8 cellular contexts compared by ENCODE assay signal in the genomic region with DNA sequence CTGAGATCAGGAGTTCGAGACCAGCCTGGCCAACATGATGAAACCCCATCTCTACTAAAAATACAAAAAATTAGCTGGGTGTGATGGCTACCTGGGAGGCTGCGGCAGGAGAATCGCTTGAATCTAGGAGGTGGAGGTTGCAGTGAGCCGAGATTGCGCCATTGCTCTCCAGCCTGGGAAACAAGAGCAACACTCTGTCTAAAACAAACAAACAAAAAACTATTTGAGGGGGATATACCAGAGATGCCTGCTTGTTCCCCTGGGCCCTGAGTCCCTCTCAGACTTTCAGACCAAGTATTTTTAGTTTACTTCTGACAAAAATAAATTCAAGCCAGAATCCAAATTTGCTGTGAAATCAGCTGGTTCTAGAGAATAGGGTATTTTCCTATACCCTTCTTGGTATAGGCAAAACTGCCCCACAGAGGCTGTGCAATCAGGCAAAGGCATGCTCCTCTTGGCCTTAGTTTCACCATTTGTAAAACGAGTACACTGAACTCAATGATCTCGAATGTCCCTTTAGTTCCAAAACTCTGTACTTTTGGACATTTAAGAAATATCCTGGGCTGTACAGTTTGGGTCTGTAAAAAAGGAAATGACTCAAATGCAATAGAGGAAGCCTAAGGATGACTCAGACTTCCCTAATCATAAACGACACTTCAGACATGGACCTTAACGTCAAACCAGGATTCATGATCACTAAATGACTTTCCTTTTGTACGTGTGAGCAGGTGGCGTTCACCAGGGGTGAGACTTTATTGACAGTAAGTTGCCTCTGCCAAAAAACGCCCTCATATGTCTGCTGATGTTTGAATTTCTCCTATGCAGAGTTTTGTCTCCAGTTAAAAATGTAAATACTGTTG. TPM values are rescaled to one million over a fixed set of nuclear protein-coding genes. Genes with fewer than 3 reads are reported as not detected.
DNase-seq lines count a peak whose midpoint lies in the region; ATAC-seq and TF ChIP-seq lines count a peak whose summit lies in the region.

No MANE protein-coding gene starts in this region.

- H3K9me3 Mint-ChIP-seq in CD4-positive, alpha-beta T cell, result no peaks in the 10 kb centered on the region

- DNase-seq in CD4-positive, alpha-beta T cell, result peak in 6 of 10 experiments; percentile 16 to 36 (median 21)
- DNase-seq in NCI-H2196 treated with DMSO at 0.1 percent for 48 hours (lab: John Stamatoyannopoulos, UW; ENCODE audit: unreplicated experiment) (peak; percentile 81), osteoblast (ENCODE audit: insufficient read length, low spot score, missing footprints) (peak; percentile 92), HEK293T (ENCODE audit: extremely low spot score) (no peak)
- DNase-seq in activated CD4-positive, alpha-beta T cell treated with anti-CD3 and anti-CD28 coated beads, Interleukin-2, amount 50 U/mL, for 1 hour, result peak; percentile 39

- CTCF ChIA-PET in CD4-positive, alpha-beta T cell (lab: Charles Lee), result interaction anchor here (1.1 to 3.6 kb wide), 5 partner anchors 8 to 52 kb away, joined by 3 to 28 read pairs (median 5); partner anchors contain the start of gene MCL1
- CTCF ChIA-PET in HEK293T (lab: Yijun Ruan, JAX), result interaction anchor here (1.7 kb wide), 1 partner anchor 52 kb away, joined by 4 read pairs; no protein-coding TSS in a partner anchor

- peaks cover 5% of the 10 kb centered on the region for H3K79me2 ChIP-seq in osteoblast (ENCODE audit: insufficient read depth, low read length)

- H3K4me3 ChIP-seq in esophagus (ENCODE audit: low read depth in 1 of 2, low read length in 2 of 2) (no peak overlapping the region), osteoblast (ENCODE audit: insufficient read depth, low read length) (peak overlapping the region; percentile 43)

- H3K27ac ChIP-seq in CD4-positive, alpha-beta T cell (ENCODE audit: low read depth, low read length), result peak overlapping the region; percentile 75
- H3K27ac ChIP-seq in esophagus (ENCODE audit: low read depth in 2 of 2, low read length in 1 of 2) (peak overlapping the region; percentile 62 to 77), osteoblast (ENCODE audit: low read depth, low read length) (peak overlapping the region; percentile 92)

- no peaks in the 10 kb centered on the region for H4K20me1 ChIP-seq in osteoblast (ENCODE audit: insufficient read depth, low read length)

- no peak for TF ChIP-seq CTCF in CD4-positive, alpha-beta T cell (IDR thresholded peaks at IDR 0.05)
- no peak for TF ChIP-seq CTCF in osteoblast (IDR thresholded peaks at IDR 0.05; ENCODE audit: extremely low read depth, low read depth, low read length)

- peak overlapping the region; percentile 30 for H3K4me3 Mint-ChIP-seq in CD4-positive, alpha-beta T cell

- no peaks in the 10 kb centered on the region for H3K27me3 ChIP-seq in CD4-positive, alpha-beta T cell (ENCODE audit: control insufficient read depth, insufficient read depth, low read length)
- H3K27me3 ChIP-seq in esophagus (ENCODE audit: control insufficient read depth in 1 of 2, insufficient read depth in 2 of 2, low read length in 2 of 2) (no peaks in the 10 kb centered on the region), osteoblast (ENCODE audit: insufficient read depth, low read length) (no peaks in the 10 kb centered on the region)

- POLR2A ChIA-PET in CD4-positive, alpha-beta T cell (lab: Charles Lee), result interaction anchor here (1.0 to 3.6 kb wide), 7 partner anchors 15 to 52 kb away, joined by 4 to 17 read pairs (median 8); partner anchors contain the start of genes ENSA and MCL1
- POLR2A ChIA-PET in HEK293T (lab: Yijun Ruan, JAX), result interaction anchor here (0.8 to 1.2 kb wide), 2 partner anchors 34 kb away, joined by 3 to 6 read pairs; partner anchors contain the start of gene MCL1

- peak overlapping the region; percentile 77 for H3K4me2 ChIP-seq in osteoblast (ENCODE audit: insufficient read depth, low read length)

- H3K27me3 Mint-ChIP-seq in CD4-positive, alpha-beta T cell, result no peaks in the 10 kb centered on the region

- no peak overlapping the region for H2AFZ ChIP-seq in osteoblast (ENCODE audit: low read length)

- peak; percentile 26 for ATAC-seq in CD4-positive, alpha-beta T cell (ENCODE audit: poor library complexity)
- peak; percentile 48 for ATAC-seq in GM21576 (IDR thresholded peaks at IDR 0.05; ENCODE audit: unreplicated experiment)
- no peak for ATAC-seq in GM21390 (IDR thresholded peaks at IDR 0.05; ENCODE audit: unreplicated experiment)

- peaks cover 0 to 2% of the 10 kb centered on the region in 2 donors for H3K4me1 ChIP-seq in esophagus (ENCODE audit: control insufficient read depth in 2 of 2, insufficient read depth in 2 of 2, low read length in 1 of 2)
- peaks cover 37% of the 10 kb centered on the region for H3K4me1 ChIP-seq in osteoblast (ENCODE audit: insufficient read depth, low read length)

- 42 to 43% methylated on average over 12 of the region's 12 CpGs for WGBS in esophagus, 2 donors

- intact Hi-C loops in CD4-positive, alpha-beta T cell (cut with DNase I, micrococcal nuclease), result no loop called here

- H3K36me3 ChIP-seq in esophagus (ENCODE audit: control insufficient read depth in 2 of 2, insufficient read depth in 2 of 2, low read length in 1 of 2), result no peaks in the 10 kb centered on the region
- peaks cover 21% of the 10 kb centered on the region for H3K36me3 ChIP-seq in osteoblast (ENCODE audit: insufficient read depth, low read length)

- H3K27ac Mint-ChIP-seq in CD4-positive, alpha-beta T cell, result peak overlapping the region; percentile 80

- peaks cover 55% of the 10 kb centered on the region for H3K4me1 Mint-ChIP-seq in CD4-positive, alpha-beta T cell (ENCODE audit: low read depth)

- peaks cover 37% of the 10 kb centered on the region for H3K36me3 Mint-ChIP-seq in CD4-positive, alpha-beta T cell (ENCODE audit: low read depth)

- no peaks in the 10 kb centered on the region for H3K9me3 ChIP-seq in CD4-positive, alpha-beta T cell (ENCODE audit: control insufficient read depth, low read length)
- H3K9me3 ChIP-seq in esophagus (ENCODE audit: control insufficient read depth in 2 of 2, insufficient read depth in 1 of 2, low read depth in 1 of 2, low read length in 1 of 2), result no peaks in the 10 kb centered on the region
- H3K9me3 ChIP-seq in osteoblast (ENCODE audit: low read depth, low read length), result no peaks in the 10 kb centered on the region

TF ChIP-seq in HEK293T, 16 proteins besides CTCF, POLR2A, EP300 and RAD21:
- TF ChIP-seq BHLHE40 (IDR thresholded peaks at IDR 0.05; ENCODE audit: borderline replicate concordance) (no peak), ZNF384 (IDR thresholded peaks at IDR 0.05) (no peak), FOXK2 (IDR thresholded peaks at IDR 0.05) (no peak), NFRKB (IDR thresholded peaks at IDR 0.05) (no peak), ELF4 (IDR thresholded peaks at IDR 0.05) (no peak)

RNA-seq across cellular contexts. Expression of gene ENSA, which starts 16.1 kb away (rescaled TPM):
- total RNA-seq in CD4-positive, alpha-beta T cell, result 100 to 1,000 TPM; 132 to 137 TPM
- 100 to 1,000 TPM; 290 to 298 TPM for polyA plus RNA-seq in esophagus
- total RNA-seq in osteoblast, result 63.1 and 66.6 TPM in 2 replicates

RNA-seq across cellular contexts. Expression of gene MCL1, which starts 33.9 kb away (rescaled TPM):
- total RNA-seq in CD4-positive, alpha-beta T cell, result 100 to 1,000 TPM; 737 to 747 TPM
- 100 to 1,000 TPM in 1 of 2 donors, 10 to 100 TPM in 1; 99.3 to 101 TPM for polyA plus RNA-seq in esophagus
- total RNA-seq in osteoblast, result 168 and 176 TPM in 2 replicates
